ENCODE assay signal across 10 cellular contexts in the genomic region with DNA sequence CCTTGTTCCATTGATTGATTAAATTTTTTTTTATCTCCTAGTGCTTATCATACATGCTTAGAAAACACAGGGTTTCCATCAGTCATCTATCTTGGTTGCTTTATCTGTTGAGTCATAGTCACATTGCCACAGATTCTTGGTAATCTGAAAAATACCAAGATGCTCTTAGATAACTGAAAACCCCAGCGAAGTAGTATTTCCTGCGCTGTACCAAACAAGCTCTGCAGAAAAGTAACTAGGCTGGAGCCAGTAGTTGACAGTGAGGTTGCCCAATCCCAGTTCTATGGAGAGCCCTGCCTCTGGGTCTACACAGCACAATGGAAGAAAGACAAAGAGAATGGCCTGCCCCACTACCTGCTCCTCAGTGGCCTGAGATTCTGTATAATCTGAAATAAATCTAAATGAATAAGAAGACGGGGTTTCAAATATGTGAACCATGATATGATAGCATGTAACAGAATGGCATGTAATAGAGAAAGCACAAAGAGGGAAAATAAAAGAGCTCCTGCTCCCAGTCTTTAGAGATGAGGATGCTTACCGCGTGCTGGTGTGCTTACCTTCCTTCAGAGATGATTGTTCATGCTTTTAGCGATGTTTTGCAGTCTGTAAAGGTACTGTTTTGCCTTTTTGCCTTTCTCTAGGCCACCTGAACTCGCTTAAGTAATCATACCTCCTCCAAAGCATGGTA. TPM values are rescaled to one million over a fixed set of nuclear protein-coding genes. Genes with fewer than 3 reads are reported as not detected.
DNase-seq lines count a peak whose midpoint lies in the region; ATAC-seq and TF ChIP-seq lines count a peak whose summit lies in the region.
"Had no signal": no experiment of that assay in that cellular context is flagged by ENCODE, and none has a peak within 500 bp of the region (broad histone marks: within the 10 kb centered on the region; RNA-seq: fewer than 3 reads in every experiment).

No MANE protein-coding gene starts in this region.

- H3K4me3 Mint-ChIP-seq in activated CD4-positive, alpha-beta T cell treated with anti-CD3 and anti-CD28 coated beads, Interleukin-2, amount 10 ng/mL, durations not matched to agents 7 days and 5 days: no peak overlapping the region
- H3K4me3 Mint-ChIP-seq in activated T-helper 17 cell treated with anti-CD3 and anti-CD28 coated beads, Interleukin-2, amount 50 U/mL, for 72 hours: no peak overlapping the region
- H3K4me3 Mint-ChIP-seq: activated naive CD4-positive, alpha-beta T cell treated with anti-CD3 and anti-CD28 coated beads, Interleukin-2, amount 50 U/mL, for 24 hours had no signal

- H3K4me2 ChIP-seq in OCI-LY7 (ENCODE audit: low read length): no peak overlapping the region

- peaks cover 19% of the 10 kb centered on the region for H3K4me1 Mint-ChIP-seq in activated CD4-positive, alpha-beta T cell treated with anti-CD3 and anti-CD28 coated beads, Interleukin-2, amount 10 ng/mL, durations not matched to agents 7 days and 5 days
- H3K4me1 Mint-ChIP-seq in activated T-helper 17 cell treated with anti-CD3 and anti-CD28 coated beads, Interleukin-2, amount 50 U/mL, for 72 hours: peaks cover 6% of the 10 kb centered on the region

- TF ChIP-seq CTCF in stomach (IDR thresholded peaks at IDR 0.05) (no peak), OCI-LY7 (conservative IDR thresholded peaks at IDR 0.05; ENCODE audit: low read length) (no peak)

- CTCF ChIA-PET in activated CD4-positive, alpha-beta T cell treated with anti-CD3 and anti-CD28 coated beads, Interleukin-2, amount 10 ng/mL, durations not matched to agents 7 days and 5 days (lab: Charles Lee): no interaction called here
- CTCF ChIA-PET in OCI-LY7 (lab: Charles Lee; ENCODE audit: unreplicated experiment): no interaction called here

- no peak for TF ChIP-seq POLR2A in stomach (IDR thresholded peaks at IDR 0.05)

- H3K36me3 ChIP-seq in stomach (no peaks in the 10 kb centered on the region), OCI-LY7 (ENCODE audit: insufficient read depth, low read length) (no peaks in the 10 kb centered on the region)

- H3K9me3 ChIP-seq in stomach (no peaks in the 10 kb centered on the region), OCI-LY7 (ENCODE audit: low read length) (no peaks in the 10 kb centered on the region)

- no peaks in the 10 kb centered on the region for H4K20me1 ChIP-seq in OCI-LY7 (ENCODE audit: insufficient read depth, low read length)

- H3K27ac ChIP-seq in stomach (peak overlapping the region in 4 of 5 donors; percentile 35 to 60 (median 52)), OCI-LY7 (ENCODE audit: low read depth, low read length, poor library complexity, severe bottlenecking) (no peak overlapping the region)

- BruUV-seq in OCI-LY7 (replicated peaks; lab: Mats Ljungman, UMichigan): no TSS peak

- peaks cover 0 to 14% (median 5%) of the 10 kb centered on the region in 4 donors for H3K4me1 ChIP-seq in stomach
- H3K4me1 ChIP-seq in OCI-LY7 (ENCODE audit: insufficient read depth, low read length, poor library complexity, severe bottlenecking): peaks cover 15% of the 10 kb centered on the region

- TF ChIP-seq EP300 in stomach (IDR thresholded peaks at IDR 0.05): no peak

- DNase-seq in activated CD4-positive, alpha-beta T cell treated with anti-CD3 and anti-CD28 coated beads, Interleukin-2, amount 10 ng/mL, durations not matched to agents 7 days and 5 days: peak; percentile 16
- no peak for DNase-seq in activated CD4-positive, alpha-beta T cell treated with anti-CD3 and anti-CD28 coated beads for 4 hours
- DNase-seq in iris pigment epithelial cell (ENCODE audit: low read depth): peak; percentile 93
- no peak for DNase-seq in stomach
- no peak for DNase-seq in OCI-LY7 (ENCODE audit: low spot score)
- no peak for DNase-seq in activated CD8-positive, alpha-beta memory T cell treated with anti-CD3 and anti-CD28 coated beads for 24 hours
- DNase-seq: SHP77 treated with DMSO at 0.1 percent for 48 hours had no signal

- peak overlapping the region; percentile 27 to 32 (median 29) for H3K4me3 ChIP-seq in stomach
- H3K4me3 ChIP-seq in OCI-LY7 (ENCODE audit: low read depth, low read length, poor library complexity, severe bottlenecking): no peak overlapping the region

- intact Hi-C loops in stomach (cut with DNase I; ENCODE audit: low total_unique reads): no loop called here
- intact Hi-C loops in OCI-LY7 (cut with micrococcal nuclease; ENCODE audit: unreplicated experiment): no loop called here

- H3K36me3 Mint-ChIP-seq in activated CD4-positive, alpha-beta T cell treated with anti-CD3 and anti-CD28 coated beads, Interleukin-2, amount 10 ng/mL, durations not matched to agents 7 days and 5 days (ENCODE audit: low read depth): no peaks in the 10 kb centered on the region
- no peaks in the 10 kb centered on the region for H3K36me3 Mint-ChIP-seq in activated T-helper 17 cell treated with anti-CD3 and anti-CD28 coated beads, Interleukin-2, amount 50 U/mL, for 72 hours (ENCODE audit: low read depth)
- H3K36me3 Mint-ChIP-seq: activated naive CD4-positive, alpha-beta T cell treated with anti-CD3 and anti-CD28 coated beads, Interleukin-2, amount 50 U/mL, for 24 hours had no signal

- H3K27ac Mint-ChIP-seq in activated CD4-positive, alpha-beta T cell treated with anti-CD3 and anti-CD28 coated beads, Interleukin-2, amount 10 ng/mL, durations not matched to agents 7 days and 5 days: no peak overlapping the region
- no peak overlapping the region for H3K27ac Mint-ChIP-seq in activated T-helper 17 cell treated with anti-CD3 and anti-CD28 coated beads, Interleukin-2, amount 50 U/mL, for 72 hours
- H3K27ac Mint-ChIP-seq: activated naive CD4-positive, alpha-beta T cell treated with anti-CD3 and anti-CD28 coated beads, Interleukin-2, amount 50 U/mL, for 24 hours had no signal

- ATAC-seq in activated T-helper 17 cell treated with anti-CD3 and anti-CD28 coated beads, Interleukin-2, amount 50 U/mL, for 72 hours (replicated peaks): peak; percentile 82
- ATAC-seq in esophagus mucosa: no peak

- 56 to 65% (median 64%) methylated on average over 7 of the region's 7 CpGs for WGBS in stomach, 5 donors

- H3K27me3 Mint-ChIP-seq in activated CD4-positive, alpha-beta T cell treated with anti-CD3 and anti-CD28 coated beads, Interleukin-2, amount 10 ng/mL, durations not matched to agents 7 days and 5 days: peaks cover 2% of the 10 kb centered on the region
- H3K27me3 Mint-ChIP-seq in activated T-helper 17 cell treated with anti-CD3 and anti-CD28 coated beads, Interleukin-2, amount 50 U/mL, for 72 hours: peaks cover 7% of the 10 kb centered on the region

- POLR2A ChIA-PET in activated CD4-positive, alpha-beta T cell treated with anti-CD3 and anti-CD28 coated beads, Interleukin-2, amount 10 ng/mL, durations not matched to agents 7 days and 5 days (lab: Charles Lee): interaction anchor here (0.6 kb wide), 1 partner anchor 70 kb away, joined by 3 read pairs; no protein-coding TSS in a partner anchor
- POLR2A ChIA-PET in OCI-LY7 (lab: Charles Lee): interaction anchor here (1.1 kb wide), 1 partner anchor 196 kb away, joined by 3 read pairs; no protein-coding TSS in a partner anchor

- no peaks in the 10 kb centered on the region for H3K27me3 ChIP-seq in stomach

- H3K79me2 ChIP-seq in OCI-LY7 (ENCODE audit: insufficient read depth, low read depth, low read length): no peaks in the 10 kb centered on the region

- peaks cover 2% of the 10 kb centered on the region for H3K9me3 Mint-ChIP-seq in activated CD4-positive, alpha-beta T cell treated with anti-CD3 and anti-CD28 coated beads, Interleukin-2, amount 10 ng/mL, durations not matched to agents 7 days and 5 days
- H3K9me3 Mint-ChIP-seq in activated T-helper 17 cell treated with anti-CD3 and anti-CD28 coated beads, Interleukin-2, amount 50 U/mL, for 72 hours: no peaks in the 10 kb centered on the region
- H3K9me3 Mint-ChIP-seq: activated naive CD4-positive, alpha-beta T cell treated with anti-CD3 and anti-CD28 coated beads, Interleukin-2, amount 50 U/mL, for 24 hours had no signal

- no peak overlapping the region for H2AFZ ChIP-seq in OCI-LY7 (ENCODE audit: low read length)

- no peaks in the 10 kb centered on the region for H3K9me2 ChIP-seq in OCI-LY7 (ENCODE audit: insufficient read depth, low read length)

RNA-seq across cellular contexts. Expression of gene RAPGEF2, which starts 55.3 kb away (rescaled TPM):
- total RNA-seq in activated CD4-positive, alpha-beta T cell treated with anti-CD3 and anti-CD28 coated beads, Interleukin-2, amount 10 ng/mL, durations not matched to agents 7 days and 5 days: 10 to 100 TPM; 15.8 to 20.4 TPM
- total RNA-seq in activated T-helper 17 cell treated with anti-CD3 and anti-CD28 coated beads, Interleukin-2, amount 50 U/mL, for 72 hours: 10 to 100 TPM; 22.8 to 25.1 TPM
- 10 to 100 TPM; 31.3 to 78.1 (median 67.0) TPM for total RNA-seq in stomach
- polyA plus RNA-seq in stomach: 10 to 100 TPM in 1 of 3 donors, 1 to 10 TPM in 2; 3.3 to 10.1 (median 7.3) TPM
- 4.6 and 4.7 TPM in 2 replicates for total RNA-seq in OCI-LY7 (2014; rRNA removed; shearing (Covaris generic))
- 6.5 and 8.4 TPM in 2 replicates for total RNA-seq in OCI-LY7 (2022)
- 8.4 TPM for total RNA-seq in esophagus mucosa

Comparison
In these comparisons a context has a peak if more than half of its experiments do, and no peak if none do; other contexts are left out.
1. DNase-seq: peak in activated CD4-positive, alpha-beta T cell treated with anti-CD3 and anti-CD28 coated beads, Interleukin-2, amount 10 ng/mL, durations not matched to agents 7 days and 5 days (single experiment) and iris pigment epithelial cell (single experiment); none in activated CD4-positive, alpha-beta T cell treated with anti-CD3 and anti-CD28 coated beads for 4 hours (0 of 2), stomach (single experiment), OCI-LY7 (single experiment) and activated CD8-positive, alpha-beta memory T cell treated with anti-CD3 and anti-CD28 coated beads for 24 hours (single experiment).